Comparison of ENCODE assay signal across 17 cellular contexts in genomic region chr9:34140853-34141252, GRCh38. TPM values are rescaled to one million over a fixed set of nuclear protein-coding genes. Genes with fewer than 3 reads are reported as not detected.
DNase-seq lines count a peak whose midpoint lies in the region; ATAC-seq, FAIRE-seq and TF ChIP-seq lines count a peak whose summit lies in the region.
"Had no signal": no experiment of that assay in that cellular context is flagged by ENCODE, and none has a peak within 500 bp of the region (broad histone marks: within the 10 kb centered on the region; RNA-seq: fewer than 3 reads in every experiment).

No MANE protein-coding gene starts in this region.

- POLR2A ChIA-PET in IMR-90 (lab: Charles Lee; ENCODE audit: unreplicated experiment) = no interaction called here
- POLR2A ChIA-PET in activated CD4-positive, alpha-beta T cell treated with anti-CD3 and anti-CD28 coated beads for 36 hours (lab: Charles Lee) = no interaction called here

- no peaks in the 10 kb centered on the region for H3K9me3 Mint-ChIP-seq in activated CD4-positive, alpha-beta T cell treated with anti-CD3 and anti-CD28 coated beads for 36 hours (ENCODE audit: low read depth)
- H3K9me3 Mint-ChIP-seq: HFFc6 had no signal

- H4K5ac ChIP-seq in IMR-90 (ENCODE audit: low read depth, low read length) = no peak overlapping the region

- H3K4me2 ChIP-seq in IMR-90 (ENCODE audit: low read depth, low read length) = no peak overlapping the region

- no peak overlapping the region for H3K4me3 Mint-ChIP-seq in activated CD4-positive, alpha-beta T cell treated with anti-CD3 and anti-CD28 coated beads for 36 hours
- H3K4me3 Mint-ChIP-seq: B cell; CD4-positive, alpha-beta memory T cell; HFFc6 had no signal

- H3K4ac ChIP-seq in IMR-90 (ENCODE audit: low read depth, low read length) = no peak overlapping the region

- no peak overlapping the region for H2AFZ ChIP-seq in IMR-90 (replicated peaks; ENCODE audit: low read length, poor library complexity)

- in situ Hi-C loops in IMR-90 (cut with MboI; ENCODE audit: low sequenced_read_pairs) = no loop called here

- no peaks in the 10 kb centered on the region for H3K9me1 ChIP-seq in IMR-90 (ENCODE audit: insufficient read depth, low read length)

- no peak overlapping the region for H2BK20ac ChIP-seq in IMR-90 (ENCODE audit: low read depth, low read length)

- no peak for TF ChIP-seq CTCF in IMR-90 (conservative IDR thresholded peaks at IDR 0.05; ENCODE audit: low read depth, low read length)
- TF ChIP-seq CTCF in fibroblast of pulmonary artery (IDR thresholded peaks at IDR 0.05; ENCODE audit: low read length, missing control alignments) = no peak
- TF ChIP-seq CTCF in spleen (IDR thresholded peaks at IDR 0.05 in 8 of 11, conservative IDR thresholded peaks at IDR 0.05 in 3 of 11) = no peak

- no peak for TF ChIP-seq RAD21 in IMR-90 (IDR thresholded peaks at IDR 0.05; ENCODE audit: low read length)

- H3K9me3 ChIP-seq in IMR-90 (ENCODE audit: control insufficient read depth, insufficient read depth, low read length) (no peaks in the 10 kb centered on the region), spleen (no peaks in the 10 kb centered on the region)

- no peak overlapping the region for H2BK120ac ChIP-seq in IMR-90 (ENCODE audit: low read depth, low read length)

- no peak overlapping the region for H2BK5ac ChIP-seq in IMR-90 (ENCODE audit: low read depth, low read length, poor library complexity, severe bottlenecking)

- H2AK9ac ChIP-seq in IMR-90 (replicated peaks; ENCODE audit: low read depth, low read length, poor library complexity) = no peak overlapping the region

- H3K79me1 ChIP-seq in IMR-90 (ENCODE audit: low read depth in 1 of 2, low read length in 2 of 2) = no peaks in the 10 kb centered on the region

- no peak overlapping the region for H4K91ac ChIP-seq in IMR-90 (ENCODE audit: insufficient read depth, low read depth, low read length)

- TF ChIP-seq POLR2A in IMR-90 (IDR thresholded peaks at IDR 0.05; ENCODE audit: low read depth, low read length) = no peak
- no peak for TF ChIP-seq POLR2A in spleen (IDR thresholded peaks at IDR 0.05)

- ATAC-seq in IMR-90 (ENCODE audit: low read depth) (no peak), left lobe of liver (peak; percentile 22), HG02970 (IDR thresholded peaks at IDR 0.05; ENCODE audit: low FRiP score, unreplicated experiment) (no peak), GM21737 (IDR thresholded peaks at IDR 0.05; ENCODE audit: unreplicated experiment) (no peak)
- ATAC-seq in activated CD4-positive, alpha-beta T cell treated with anti-CD3 and anti-CD28 coated beads for 36 hours = no peak

- 0 out of 2 replicates have a peak, but pooled peaks cover 1% of the 10 kb centered on the region for H3K4me1 ChIP-seq in IMR-90 (ENCODE audit: control insufficient read depth, insufficient read depth, low read length)
- H3K4me1 ChIP-seq in spleen = peaks cover 0 to 11% (median 3%) of the 10 kb centered on the region in 6 donors

- dilution Hi-C loops in IMR-90 (cut with HindIII; ENCODE audit: low sequenced_read_pairs, unreplicated experiment) = no loop called here

- H3K4me1 Mint-ChIP-seq in activated CD4-positive, alpha-beta T cell treated with anti-CD3 and anti-CD28 coated beads for 36 hours = peaks cover 2% of the 10 kb centered on the region
- H3K4me1 Mint-ChIP-seq: B cell had no signal

- no peak overlapping the region for H3K4me3 ChIP-seq in IMR-90 (ENCODE audit: insufficient read depth, low read depth, low read length)
- H3K4me3 ChIP-seq in fibroblast of pulmonary artery (replicated peaks; ENCODE audit: low read depth, low read length) = no peak overlapping the region
- no peak overlapping the region for H3K4me3 ChIP-seq in spleen

- no peak overlapping the region for H3K14ac ChIP-seq in IMR-90 (replicated peaks; ENCODE audit: low read depth, low read length)

- H3K36me3 ChIP-seq in IMR-90 (ENCODE audit: control insufficient read depth, insufficient read depth, low read length) = no peaks in the 10 kb centered on the region
- H3K36me3 ChIP-seq in spleen = no peaks in the 10 kb centered on the region

- H3K23ac ChIP-seq in IMR-90 (ENCODE audit: low read depth, low read length) = no peak overlapping the region

- no peak overlapping the region for H4K8ac ChIP-seq in IMR-90 (ENCODE audit: low read depth in 2 of 2, low read length in 2 of 2)

- H3K27ac Mint-ChIP-seq in activated CD4-positive, alpha-beta T cell treated with anti-CD3 and anti-CD28 coated beads for 36 hours = no peak overlapping the region
- H3K27ac Mint-ChIP-seq: B cell; CD4-positive, alpha-beta memory T cell; HFFc6 had no signal

- CTCF ChIA-PET in IMR-90 (lab: Yijun Ruan, JAX) = interaction anchor here (1.4 kb wide), 1 partner anchor 113 kb away, joined by 7 read pairs; no protein-coding TSS in a partner anchor
- CTCF ChIA-PET in activated CD4-positive, alpha-beta T cell treated with anti-CD3 and anti-CD28 coated beads for 36 hours (lab: Charles Lee) = interaction anchor here (1.5 kb wide), 1 partner anchor 10 kb away, joined by 5 read pairs; no protein-coding TSS in a partner anchor

- intact Hi-C loops in IMR-90 (cut with micrococcal nuclease) = no loop called here
- intact Hi-C loops in activated CD4-positive, alpha-beta T cell treated with anti-CD3 and anti-CD28 coated beads for 36 hours (cut with DNase I, micrococcal nuclease) = no loop called here
- intact Hi-C loops in spleen (cut with DNase I; ENCODE audit: low total_unique reads) = no loop called here

- no peak overlapping the region for H3K18ac ChIP-seq in IMR-90 (ENCODE audit: low read depth, low read length)

- H3K36me3 Mint-ChIP-seq in activated CD4-positive, alpha-beta T cell treated with anti-CD3 and anti-CD28 coated beads for 36 hours (ENCODE audit: low read depth) = no peaks in the 10 kb centered on the region
- H3K36me3 Mint-ChIP-seq: CD4-positive, alpha-beta memory T cell had no signal

- H4K20me1 ChIP-seq in IMR-90 (ENCODE audit: insufficient read depth, low read length) = no peaks in the 10 kb centered on the region

- H3K27ac ChIP-seq in IMR-90 (ENCODE audit: insufficient read depth, low read length) = no peak overlapping the region
- no peak overlapping the region for H3K27ac ChIP-seq in spleen

- no peaks in the 10 kb centered on the region for H3K27me3 Mint-ChIP-seq in activated CD4-positive, alpha-beta T cell treated with anti-CD3 and anti-CD28 coated beads for 36 hours
- H3K27me3 Mint-ChIP-seq: CD4-positive, alpha-beta memory T cell had no signal

- WGBS in IMR-90 (ENCODE audit: extremely low coverage in 2 of 2, insufficient read length in 1 of 2), 2 experiments = no CpG with 5 or more reads among the region's 2 CpGs
- WGBS in spleen, 5 donors = 65 to 75% (median 74%) methylated on average over 2 of the region's 2 CpGs

- H2AK5ac ChIP-seq in IMR-90 (ENCODE audit: low read depth, low read length) = no peak overlapping the region

- H3K27me3 ChIP-seq in IMR-90 (ENCODE audit: control insufficient read depth, insufficient read depth, low read length) (no peaks in the 10 kb centered on the region), spleen (replicated peaks in 1 of 7) (peaks cover 0 to 35% (median 0%) of the 10 kb centered on the region in 7 donors)

- H3K9ac ChIP-seq in IMR-90 (ENCODE audit: low read depth, low read length) = no peak overlapping the region

- no TSS peak for BruUV-seq in IMR-90 (replicated peaks; lab: Mats Ljungman, UMichigan)

- DNase-seq in IMR-90 = no peak
- peak; percentile 16 for DNase-seq in fibroblast of pulmonary artery (ENCODE audit: low read depth)
- no peak for DNase-seq in left lobe of liver (ENCODE audit: low spot score)
- DNase-seq in activated CD4-positive, alpha-beta T cell treated with anti-CD3 and anti-CD28 coated beads for 36 hours = no peak
- no peak for DNase-seq in spleen
- DNase-seq: C1 segment of cervical spinal cord; CD4-positive, alpha-beta memory T cell; DND-41; GF-D8; HCEC 1CT; HFFc6 had no signal

- no peak overlapping the region for H2BK15ac ChIP-seq in IMR-90 (ENCODE audit: low read depth, low read length)

- FAIRE-seq in A204.1 (lab: Jason Lieb, UNC) = peak; percentile 27
- FAIRE-seq: D721Med, HTR-8/SVneo had no signal

- H3K56ac ChIP-seq in IMR-90 (ENCODE audit: extremely low read depth, insufficient read depth, low read length) = no peak overlapping the region

TF ChIP-seq in IMR-90, 13 proteins besides CTCF, POLR2A, EP300 and RAD21:
- TF ChIP-seq CEBPB (IDR thresholded peaks at IDR 0.05; ENCODE audit: low read depth, low read length) (peak; percentile 54), RFX5 (IDR thresholded peaks at IDR 0.05; ENCODE audit: low read depth, low read length) (no peak), FOS (IDR thresholded peaks at IDR 0.05; ENCODE audit: low read depth, low read length) (no peak)

RNA-seq across cellular contexts. Expression of gene DCAF12, which starts 14.4 kb away (rescaled TPM):
- 6.9 and 7.2 TPM in 2 replicates for total RNA-seq in IMR-90 (2012; rRNA removed)
- 12.6 and 17.1 TPM in 2 replicates for polyA plus RNA-seq in IMR-90 (2012; rRNA removed)
- 6.1 and 6.5 TPM in 2 replicates for polyA plus RNA-seq in IMR-90 (2012; cell fraction: cytosol; rRNA removed)
- 5.0 and 11.8 TPM in 2 replicates for polyA plus RNA-seq in IMR-90 (2012; cell fraction: nucleus; rRNA removed; ENCODE audit: low replicate concordance)
- 14.4 TPM for total RNA-seq in left lobe of liver
- total RNA-seq in activated CD4-positive, alpha-beta T cell treated with anti-CD3 and anti-CD28 coated beads for 36 hours = 10 to 100 TPM; 34.6 to 35.0 TPM
- 100 to 1,000 TPM in 1 of 7 donors, 10 to 100 TPM in 6; 36.5 to 107 (median 38.6) TPM for total RNA-seq in spleen
- 10 to 100 TPM in 2 of 3 donors, 1 to 10 TPM in 1; 5.6 to 12.9 (median 11.2) TPM for polyA plus RNA-seq in spleen

RNA-seq across cellular contexts. Expression of gene UBAP1, which starts 38.0 kb away (rescaled TPM):
- 28.3 and 30.6 TPM in 2 replicates for total RNA-seq in IMR-90 (2012; rRNA removed)
- polyA plus RNA-seq in IMR-90 (2012; rRNA removed) = 35.4 and 37.0 TPM in 2 replicates
- 16.1 and 17.7 TPM in 2 replicates for polyA plus RNA-seq in IMR-90 (2012; cell fraction: cytosol; rRNA removed)
- 12.0 and 26.9 TPM in 2 replicates for polyA plus RNA-seq in IMR-90 (2012; cell fraction: nucleus; rRNA removed; ENCODE audit: low replicate concordance)
- 28.4 TPM for total RNA-seq in left lobe of liver
- total RNA-seq in activated CD4-positive, alpha-beta T cell treated with anti-CD3 and anti-CD28 coated beads for 36 hours = 10 to 100 TPM; 29.5 to 43.3 TPM
- 10 to 100 TPM; 37.4 to 56.0 (median 44.9) TPM for total RNA-seq in spleen
- polyA plus RNA-seq in spleen = 10 to 100 TPM; 17.3 to 25.7 (median 20.2) TPM
